Comparison of ENCODE assay signal across 18 cellular contexts in genomic region chr11:72838691-72839305, GRCh38. TPM values are rescaled to one million over a fixed set of nuclear protein-coding genes. Genes with fewer than 3 reads are reported as not detected.
DNase-seq lines count a peak whose midpoint lies in the region; ATAC-seq and TF ChIP-seq lines count a peak whose summit lies in the region.
"Had no signal": no experiment of that assay in that cellular context is flagged by ENCODE, and none has a peak within 500 bp of the region (broad histone marks: within the 10 kb centered on the region; RNA-seq: fewer than 3 reads in every experiment).

No MANE protein-coding gene starts in this region.

- H3K4me1 ChIP-seq in thoracic aorta (ENCODE audit: control insufficient read depth in 1 of 2, low read depth in 2 of 2), result peaks cover 22 to 55% of the 10 kb centered on the region in 2 donors
- peaks cover 8% of the 10 kb centered on the region; the same call in 1 of the 2 replicates for H3K4me1 ChIP-seq in HAP-1

- H3K9me3 ChIP-seq in thoracic aorta (no peaks in the 10 kb centered on the region), HAP-1 (no peaks in the 10 kb centered on the region)

- no peak overlapping the region for H3K4me3 Mint-ChIP-seq in activated naive CD4-positive, alpha-beta T cell treated with anti-CD3 and anti-CD28 coated beads, Interleukin-2, amount 10 ng/mL, durations not matched to agents 7 days and 5 days
- H3K4me3 Mint-ChIP-seq in activated B cell treated with CpG ODN at 0.5 μM for 24 hours, result no peak overlapping the region
- H3K4me3 Mint-ChIP-seq: stimulated activated naive CD8-positive, alpha-beta T cell treated with anti-CD3 and anti-CD28 coated beads, Interleukin-15, Interleukin-2, amounts not matched to agents 100 ng/mL and 50 ng/mL, for 24 hours had no signal

- peaks cover 32% of the 10 kb centered on the region for H3K36me3 Mint-ChIP-seq in activated naive CD4-positive, alpha-beta T cell treated with anti-CD3 and anti-CD28 coated beads, Interleukin-2, amount 10 ng/mL, durations not matched to agents 7 days and 5 days
- peaks cover 96% of the 10 kb centered on the region for H3K36me3 Mint-ChIP-seq in activated B cell treated with CpG ODN at 0.5 μM for 24 hours (ENCODE audit: low read depth)

- H3K27ac Mint-ChIP-seq in activated naive CD4-positive, alpha-beta T cell treated with anti-CD3 and anti-CD28 coated beads, Interleukin-2, amount 10 ng/mL, durations not matched to agents 7 days and 5 days, result peak overlapping the region; percentile 42
- peak overlapping the region; percentile 42 for H3K27ac Mint-ChIP-seq in activated B cell treated with CpG ODN at 0.5 μM for 24 hours
- H3K27ac Mint-ChIP-seq: stimulated activated naive CD8-positive, alpha-beta T cell treated with anti-CD3 and anti-CD28 coated beads, Interleukin-15, Interleukin-2, amounts not matched to agents 100 ng/mL and 50 ng/mL, for 24 hours had no signal

- H3K4me3 ChIP-seq in thoracic aorta (no peak overlapping the region), HAP-1 (no peak overlapping the region)

- no peaks in the 10 kb centered on the region for H3K27me3 Mint-ChIP-seq in activated naive CD4-positive, alpha-beta T cell treated with anti-CD3 and anti-CD28 coated beads, Interleukin-2, amount 10 ng/mL, durations not matched to agents 7 days and 5 days
- H3K27me3 Mint-ChIP-seq in activated B cell treated with CpG ODN at 0.5 μM for 24 hours, result no peaks in the 10 kb centered on the region
- H3K27me3 Mint-ChIP-seq: stimulated activated naive CD8-positive, alpha-beta T cell treated with anti-CD3 and anti-CD28 coated beads, Interleukin-15, Interleukin-2, amounts not matched to agents 100 ng/mL and 50 ng/mL, for 24 hours had no signal

- H3K4me1 Mint-ChIP-seq in activated naive CD4-positive, alpha-beta T cell treated with anti-CD3 and anti-CD28 coated beads, Interleukin-2, amount 10 ng/mL, durations not matched to agents 7 days and 5 days, result peaks cover 17% of the 10 kb centered on the region
- H3K4me1 Mint-ChIP-seq in activated B cell treated with CpG ODN at 0.5 μM for 24 hours, result no peaks in the 10 kb centered on the region

- intact Hi-C loops in activated B cell treated with CpG ODN at 0.5 μM for 24 hours (cut with micrococcal nuclease), result no loop called here

- H3K27ac ChIP-seq in thoracic aorta, result peak overlapping the region; percentile 2 to 21
- H3K27ac ChIP-seq: brain microvascular endothelial cell had no signal

- TF ChIP-seq CTCF in activated B cell treated with CpG ODN at 0.5 μM for 24 hours (IDR thresholded peaks at IDR 0.05) (no peak), thoracic aorta (IDR thresholded peaks at IDR 0.05) (no peak)

- POLR2A ChIA-PET in activated B cell treated with CpG ODN at 0.5 μM for 24 hours (lab: Charles Lee), result no interaction called here

- H3K36me3 ChIP-seq in thoracic aorta, result peaks cover 29% of the 10 kb centered on the region
- no peaks in the 10 kb centered on the region; the same call in 1 of the 2 replicates for H3K36me3 ChIP-seq in HAP-1 (replicated peaks)

- no peaks in the 10 kb centered on the region for H3K9me3 Mint-ChIP-seq in activated naive CD4-positive, alpha-beta T cell treated with anti-CD3 and anti-CD28 coated beads, Interleukin-2, amount 10 ng/mL, durations not matched to agents 7 days and 5 days
- no peaks in the 10 kb centered on the region for H3K9me3 Mint-ChIP-seq in activated B cell treated with CpG ODN at 0.5 μM for 24 hours
- H3K9me3 Mint-ChIP-seq: stimulated activated naive CD8-positive, alpha-beta T cell treated with anti-CD3 and anti-CD28 coated beads, Interleukin-15, Interleukin-2, amounts not matched to agents 100 ng/mL and 50 ng/mL, for 24 hours had no signal

- CTCF ChIA-PET in activated naive CD4-positive, alpha-beta T cell treated with anti-CD3 and anti-CD28 coated beads, Interleukin-2, amount 10 ng/mL, durations not matched to agents 7 days and 5 days (lab: Charles Lee), result interaction anchor here (1.6 kb wide), 1 partner anchor 340 kb away, joined by 4 read pairs; no protein-coding TSS in a partner anchor
- CTCF ChIA-PET in activated B cell treated with CpG ODN at 0.5 μM for 24 hours (lab: Charles Lee), result no interaction called here

- ATAC-seq in activated B cell treated with CpG ODN at 0.5 μM for 24 hours (ENCODE audit: low read depth) (no peak), thoracic aorta (ENCODE audit: insufficient number of reproducible peaks, low FRiP score, low read depth) (no peak), GM18517 (IDR thresholded peaks at IDR 0.05; ENCODE audit: unreplicated experiment) (no peak)
- ATAC-seq: Panc1 had no signal

- in situ Hi-C loops in HAP-1 (cut with MboI; ENCODE audit: low sequenced_read_pairs), result no loop called here

- no peak for DNase-seq in activated naive CD4-positive, alpha-beta T cell treated with anti-CD3 and anti-CD28 coated beads, Interleukin-2, amount 10 ng/mL, durations not matched to agents 7 days and 5 days
- no peak for DNase-seq in activated naive CD4-positive, alpha-beta T cell (lab: John Stamatoyannopoulos, UW)
- DNase-seq in activated B cell treated with CpG ODN at 0.5 μM for 24 hours (no peak), iris pigment epithelial cell (ENCODE audit: low read depth) (peak; percentile 78), thoracic aorta (ENCODE audit: low spot score) (no peak), HAP-1 (ENCODE audit: low spot score in 2 of 2) (no peak), NOMO-1 treated with dmso at 0.1 percent for 144 hours (lab: John Stamatoyannopoulos, UW; ENCODE audit: unreplicated experiment) (no peak)
- DNase-seq: ACHN; activated CD8-positive, alpha-beta memory T cell treated with anti-CD3 and anti-CD28 coated beads for 24 hours; activated gamma-delta T cell; brain microvascular endothelial cell; COR-L47; effector CD8-positive, alpha-beta T cell; NCI-H1092; NCI-H82 had no signal

- no peaks in the 10 kb centered on the region for H3K27me3 ChIP-seq in thoracic aorta (replicated peaks; ENCODE audit: insufficient read depth)
- H3K27me3 ChIP-seq in HAP-1 (ENCODE audit: low read depth), result no peaks in the 10 kb centered on the region
- H3K27me3 ChIP-seq: brain microvascular endothelial cell had no signal

RNA-seq across cellular contexts. Expression of gene ATG16L2, which starts 24.6 kb away (rescaled TPM):
- total RNA-seq in activated B cell treated with CpG ODN at 0.5 μM for 24 hours, result 73.5 and 96.7 TPM in 2 replicates
- 10 to 100 TPM; 36.0 to 65.5 TPM for total RNA-seq in thoracic aorta

RNA-seq across cellular contexts. Expression of gene STARD10, which starts 45.0 kb away (rescaled TPM):
- 42.6 and 46.8 TPM in 2 replicates for total RNA-seq in activated B cell treated with CpG ODN at 0.5 μM for 24 hours
- 10 to 100 TPM; 24.3 to 57.3 TPM for total RNA-seq in thoracic aorta
